In genomic region chr20:37714973-37715657, GRCh38 we compare ENCODE assay signal across 1 cellular context.
TF ChIP-seq lines count a peak whose summit lies in the region.

No MANE protein-coding gene starts in this region.

TF ChIP-seq in HepG2, 621 proteins besides CTCF, POLR2A, EP300 and RAD21 (continued from another document):
- TF ChIP-seq NFAT5 (CRISPR knock-in tag; IDR thresholded peaks at IDR 0.05) (no peak), ZNF143 (CRISPR knock-in tag; IDR thresholded peaks at IDR 0.05) (no peak), CEBPB (IDR thresholded peaks at IDR 0.05; ENCODE audit: borderline replicate concordance, low read depth, low read length) (0 out of 2 replicates have a peak, but pooled peaks have one; percentile 0), ATF7 (IDR thresholded peaks at IDR 0.05) (peak; percentile 74), ATF7 (CRISPR knock-in tag; IDR thresholded peaks at IDR 0.05) (no peak), ETV5 (CRISPR knock-in tag; IDR thresholded peaks at IDR 0.05; ENCODE audit: borderline replicate concordance) (no peak), ZFP82 (CRISPR knock-in tag; IDR thresholded peaks at IDR 0.05; ENCODE audit: borderline replicate concordance) (no peak), MIER3 (CRISPR knock-in tag; IDR thresholded peaks at IDR 0.05; ENCODE audit: borderline replicate concordance) (no peak)
- TF ChIP-seq, protein P1, sequence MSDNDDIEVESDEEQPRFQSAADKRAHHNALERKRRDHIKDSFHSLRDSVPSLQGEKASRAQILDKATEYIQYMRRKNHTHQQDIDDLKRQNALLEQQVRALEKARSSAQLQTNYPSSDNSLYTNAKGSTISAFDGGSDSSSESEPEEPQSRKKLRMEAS (IDR thresholded peaks at IDR 0.05), result no peak
